2 cellular contexts compared by ENCODE assay signal in the genomic region with DNA sequence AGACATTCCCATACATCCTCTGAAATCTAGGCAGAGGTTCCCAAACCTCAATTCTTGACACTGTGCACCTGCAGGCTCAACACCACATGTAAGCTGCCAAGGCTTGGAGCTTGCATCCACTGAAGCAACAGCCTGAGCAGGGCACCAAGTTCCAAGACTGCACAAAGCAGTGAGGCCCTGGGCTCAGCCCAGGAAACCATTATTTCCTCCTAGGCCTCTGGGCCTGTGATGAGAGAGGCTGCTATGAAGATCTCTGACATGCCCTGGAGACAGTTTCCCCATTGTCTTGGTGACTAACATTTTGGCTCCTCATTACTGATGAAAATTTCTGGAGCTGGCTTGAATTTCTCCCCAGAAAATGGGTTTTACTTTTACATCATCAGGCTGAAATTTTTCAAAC.
TF ChIP-seq lines count a peak whose summit lies in the region.

No MANE protein-coding gene starts in this region.

TF ChIP-seq in HepG2, 621 proteins besides CTCF, POLR2A, EP300 and RAD21:
- TF ChIP-seq, protein P1, sequence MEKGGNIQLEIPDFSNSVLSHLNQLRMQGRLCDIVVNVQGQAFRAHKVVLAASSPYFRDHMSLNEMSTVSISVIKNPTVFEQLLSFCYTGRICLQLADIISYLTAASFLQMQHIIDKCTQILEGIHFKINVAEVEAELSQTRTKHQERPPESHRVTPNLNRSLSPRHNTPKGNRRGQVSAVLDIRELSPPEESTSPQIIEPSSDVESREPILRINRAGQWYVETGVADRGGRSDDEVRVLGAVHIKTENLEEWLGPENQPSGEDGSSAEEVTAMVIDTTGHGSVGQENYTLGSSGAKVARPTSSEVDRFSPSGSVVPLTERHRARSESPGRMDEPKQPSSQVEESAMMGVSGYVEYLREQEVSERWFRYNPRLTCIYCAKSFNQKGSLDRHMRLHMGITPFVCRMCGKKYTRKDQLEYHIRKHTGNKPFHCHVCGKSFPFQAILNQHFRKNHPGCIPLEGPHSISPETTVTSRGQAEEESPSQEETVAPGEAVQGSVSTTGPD (CRISPR knock-in tag; IDR thresholded peaks at IDR 0.05), result no peak
- no peak for TF ChIP-seq NPAS2 (CRISPR knock-in tag; IDR thresholded peaks at IDR 0.05; ENCODE audit: borderline replicate concordance)
- peak; percentile 12 for TF ChIP-seq ZFP36 (IDR thresholded peaks at IDR 0.05; ENCODE audit: borderline replicate concordance, low read depth, low read length, partially characterized antibody)
- no peak for TF ChIP-seq STAT5B (CRISPR knock-in tag; IDR thresholded peaks at IDR 0.05)
- TF ChIP-seq, protein P2, sequence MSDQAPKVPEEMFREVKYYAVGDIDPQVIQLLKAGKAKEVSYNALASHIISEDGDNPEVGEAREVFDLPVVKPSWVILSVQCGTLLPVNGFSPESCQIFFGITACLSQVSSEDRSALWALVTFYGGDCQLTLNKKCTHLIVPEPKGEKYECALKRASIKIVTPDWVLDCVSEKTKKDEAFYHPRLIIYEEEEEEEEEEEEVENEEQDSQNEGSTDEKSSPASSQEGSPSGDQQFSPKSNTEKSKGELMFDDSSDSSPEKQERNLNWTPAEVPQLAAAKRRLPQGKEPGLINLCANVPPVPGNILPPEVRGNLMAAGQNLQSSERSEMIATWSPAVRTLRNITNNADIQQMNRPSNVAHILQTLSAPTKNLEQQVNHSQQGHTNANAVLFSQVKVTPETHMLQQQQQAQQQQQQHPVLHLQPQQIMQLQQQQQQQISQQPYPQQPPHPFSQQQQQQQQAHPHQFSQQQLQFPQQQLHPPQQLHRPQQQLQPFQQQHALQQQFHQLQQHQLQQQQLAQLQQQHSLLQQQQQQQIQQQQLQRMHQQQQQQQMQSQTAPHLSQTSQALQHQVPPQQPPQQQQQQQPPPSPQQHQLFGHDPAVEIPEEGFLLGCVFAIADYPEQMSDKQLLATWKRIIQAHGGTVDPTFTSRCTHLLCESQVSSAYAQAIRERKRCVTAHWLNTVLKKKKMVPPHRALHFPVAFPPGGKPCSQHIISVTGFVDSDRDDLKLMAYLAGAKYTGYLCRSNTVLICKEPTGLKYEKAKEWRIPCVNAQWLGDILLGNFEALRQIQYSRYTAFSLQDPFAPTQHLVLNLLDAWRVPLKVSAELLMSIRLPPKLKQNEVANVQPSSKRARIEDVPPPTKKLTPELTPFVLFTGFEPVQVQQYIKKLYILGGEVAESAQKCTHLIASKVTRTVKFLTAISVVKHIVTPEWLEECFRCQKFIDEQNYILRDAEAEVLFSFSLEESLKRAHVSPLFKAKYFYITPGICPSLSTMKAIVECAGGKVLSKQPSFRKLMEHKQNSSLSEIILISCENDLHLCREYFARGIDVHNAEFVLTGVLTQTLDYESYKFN (CRISPR knock-in tag; conservative IDR thresholded peaks at IDR 0.05), result no peak

TF ChIP-seq in K562, 482 proteins besides CTCF, POLR2A, EP300 and RAD21 (continues in another document):
- TF ChIP-seq, protein P3, sequence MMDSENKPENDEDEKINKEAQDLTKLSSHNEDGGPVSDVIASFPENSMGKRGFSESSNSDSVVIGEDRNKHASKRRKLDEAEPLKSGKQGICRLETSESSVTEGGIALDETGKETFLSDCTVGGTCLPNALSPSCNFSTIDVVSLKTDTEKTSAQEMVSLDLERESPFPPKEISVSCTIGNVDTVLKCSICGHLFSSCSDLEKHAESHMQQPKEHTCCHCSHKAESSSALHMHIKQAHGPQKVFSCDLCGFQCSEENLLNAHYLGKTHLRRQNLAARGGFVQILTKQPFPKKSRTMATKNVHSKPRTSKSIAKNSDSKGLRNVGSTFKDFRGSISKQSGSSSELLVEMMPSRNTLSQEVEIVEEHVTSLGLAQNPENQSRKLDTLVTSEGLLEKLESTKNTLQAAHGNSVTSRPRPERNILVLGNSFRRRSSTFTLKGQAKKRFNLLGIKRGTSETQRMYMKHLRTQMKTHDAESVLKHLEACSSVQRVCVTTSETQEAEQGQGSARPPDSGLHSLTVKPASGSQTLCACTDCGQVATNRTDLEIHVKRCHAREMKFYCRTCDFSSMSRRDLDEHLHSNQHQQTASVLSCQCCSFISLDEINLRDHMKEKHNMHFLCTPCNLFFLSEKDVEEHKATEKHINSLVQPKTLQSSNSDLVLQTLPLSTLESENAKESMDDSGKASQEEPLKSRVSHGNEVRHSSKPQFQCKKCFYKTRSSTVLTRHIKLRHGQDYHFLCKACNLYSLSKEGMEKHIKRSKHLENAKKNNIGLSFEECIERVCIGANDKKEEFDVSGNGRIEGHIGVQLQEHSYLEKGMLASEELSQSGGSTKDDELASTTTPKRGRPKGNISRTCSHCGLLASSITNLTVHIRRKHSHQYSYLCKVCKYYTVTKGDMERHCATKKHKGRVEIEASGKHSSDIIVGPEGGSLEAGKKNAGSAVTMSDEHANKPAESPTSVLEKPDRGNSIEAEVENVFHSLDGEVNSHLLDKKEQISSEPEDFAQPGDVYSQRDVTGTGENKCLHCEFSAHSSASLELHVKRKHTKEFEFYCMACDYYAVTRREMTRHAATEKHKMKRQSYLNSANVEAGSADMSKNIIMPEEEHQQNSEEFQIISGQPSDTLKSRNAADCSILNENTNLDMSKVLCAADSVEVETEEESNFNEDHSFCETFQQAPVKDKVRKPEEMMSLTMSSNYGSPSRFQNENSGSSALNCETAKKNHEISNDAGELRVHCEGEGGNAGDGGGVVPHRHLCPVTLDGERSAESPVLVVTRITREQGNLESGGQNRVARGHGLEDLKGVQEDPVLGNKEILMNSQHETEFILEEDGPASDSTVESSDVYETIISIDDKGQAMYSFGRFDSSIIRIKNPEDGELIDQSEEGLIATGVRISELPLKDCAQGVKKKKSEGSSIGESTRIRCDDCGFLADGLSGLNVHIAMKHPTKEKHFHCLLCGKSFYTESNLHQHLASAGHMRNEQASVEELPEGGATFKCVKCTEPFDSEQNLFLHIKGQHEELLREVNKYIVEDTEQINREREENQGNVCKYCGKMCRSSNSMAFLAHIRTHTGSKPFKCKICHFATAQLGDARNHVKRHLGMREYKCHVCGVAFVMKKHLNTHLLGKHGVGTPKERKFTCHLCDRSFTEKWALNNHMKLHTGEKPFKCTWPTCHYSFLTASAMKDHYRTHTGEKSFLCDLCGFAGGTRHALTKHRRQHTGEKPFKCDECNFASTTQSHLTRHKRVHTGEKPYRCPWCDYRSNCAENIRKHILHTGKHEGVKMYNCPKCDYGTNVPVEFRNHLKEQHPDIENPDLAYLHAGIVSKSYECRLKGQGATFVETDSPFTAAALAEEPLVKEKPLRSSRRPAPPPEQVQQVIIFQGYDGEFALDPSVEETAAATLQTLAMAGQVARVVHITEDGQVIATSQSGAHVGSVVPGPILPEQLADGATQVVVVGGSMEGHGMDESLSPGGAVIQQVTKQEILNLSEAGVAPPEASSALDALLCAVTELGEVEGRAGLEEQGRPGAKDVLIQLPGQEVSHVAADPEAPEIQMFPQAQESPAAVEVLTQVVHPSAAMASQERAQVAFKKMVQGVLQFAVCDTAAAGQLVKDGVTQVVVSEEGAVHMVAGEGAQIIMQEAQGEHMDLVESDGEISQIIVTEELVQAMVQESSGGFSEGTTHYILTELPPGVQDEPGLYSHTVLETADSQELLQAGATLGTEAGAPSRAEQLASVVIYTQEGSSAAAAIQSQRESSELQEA (IDR thresholded peaks at IDR 0.05; ENCODE audit: low read depth), result no peak
- TF ChIP-seq NCOR1 (IDR thresholded peaks at IDR 0.05) (no peak), ZFP36 (IDR thresholded peaks at IDR 0.05; ENCODE audit: low read depth, low read length, partially characterized antibody) (peak; percentile 89), CHD1 (IDR thresholded peaks at IDR 0.05; ENCODE audit: low read length) (no peak), PCBP2 (IDR thresholded peaks at IDR 0.05; ENCODE audit: low read depth, low read length, poor library complexity, severe bottlenecking) (no peak), MTA1 (IDR thresholded peaks at IDR 0.05; ENCODE audit: borderline replicate concordance) (no peak), ZNF174 (CRISPR knock-in tag; IDR thresholded peaks at IDR 0.05) (no peak), HDAC3 (IDR thresholded peaks at IDR 0.05; ENCODE audit: borderline replicate concordance, partially characterized antibody) (no peak), CHD2 (IDR thresholded peaks at IDR 0.05; ENCODE audit: low read depth, low read length) (no peak), HIVEP1 (CRISPR knock-in tag; IDR thresholded peaks at IDR 0.05) (no peak), NONO (IDR thresholded peaks at IDR 0.05; ENCODE audit: low read depth in 2 of 2, low read length in 1 of 2) (no peak), ZNF77 (CRISPR knock-in tag; IDR thresholded peaks at IDR 0.05) (no peak), CBX5 (IDR thresholded peaks at IDR 0.05; ENCODE audit: borderline replicate concordance, low read depth) (peak; percentile 33; the same call in 1 of the 2 replicates)
- TF ChIP-seq, protein P4, sequence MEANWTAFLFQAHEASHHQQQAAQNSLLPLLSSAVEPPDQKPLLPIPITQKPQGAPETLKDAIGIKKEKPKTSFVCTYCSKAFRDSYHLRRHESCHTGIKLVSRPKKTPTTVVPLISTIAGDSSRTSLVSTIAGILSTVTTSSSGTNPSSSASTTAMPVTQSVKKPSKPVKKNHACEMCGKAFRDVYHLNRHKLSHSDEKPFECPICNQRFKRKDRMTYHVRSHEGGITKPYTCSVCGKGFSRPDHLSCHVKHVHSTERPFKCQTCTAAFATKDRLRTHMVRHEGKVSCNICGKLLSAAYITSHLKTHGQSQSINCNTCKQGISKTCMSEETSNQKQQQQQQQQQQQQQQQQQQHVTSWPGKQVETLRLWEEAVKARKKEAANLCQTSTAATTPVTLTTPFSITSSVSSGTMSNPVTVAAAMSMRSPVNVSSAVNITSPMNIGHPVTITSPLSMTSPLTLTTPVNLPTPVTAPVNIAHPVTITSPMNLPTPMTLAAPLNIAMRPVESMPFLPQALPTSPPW (CRISPR knock-in tag; IDR thresholded peaks at IDR 0.05), result no peak
- TF ChIP-seq, protein P5, sequence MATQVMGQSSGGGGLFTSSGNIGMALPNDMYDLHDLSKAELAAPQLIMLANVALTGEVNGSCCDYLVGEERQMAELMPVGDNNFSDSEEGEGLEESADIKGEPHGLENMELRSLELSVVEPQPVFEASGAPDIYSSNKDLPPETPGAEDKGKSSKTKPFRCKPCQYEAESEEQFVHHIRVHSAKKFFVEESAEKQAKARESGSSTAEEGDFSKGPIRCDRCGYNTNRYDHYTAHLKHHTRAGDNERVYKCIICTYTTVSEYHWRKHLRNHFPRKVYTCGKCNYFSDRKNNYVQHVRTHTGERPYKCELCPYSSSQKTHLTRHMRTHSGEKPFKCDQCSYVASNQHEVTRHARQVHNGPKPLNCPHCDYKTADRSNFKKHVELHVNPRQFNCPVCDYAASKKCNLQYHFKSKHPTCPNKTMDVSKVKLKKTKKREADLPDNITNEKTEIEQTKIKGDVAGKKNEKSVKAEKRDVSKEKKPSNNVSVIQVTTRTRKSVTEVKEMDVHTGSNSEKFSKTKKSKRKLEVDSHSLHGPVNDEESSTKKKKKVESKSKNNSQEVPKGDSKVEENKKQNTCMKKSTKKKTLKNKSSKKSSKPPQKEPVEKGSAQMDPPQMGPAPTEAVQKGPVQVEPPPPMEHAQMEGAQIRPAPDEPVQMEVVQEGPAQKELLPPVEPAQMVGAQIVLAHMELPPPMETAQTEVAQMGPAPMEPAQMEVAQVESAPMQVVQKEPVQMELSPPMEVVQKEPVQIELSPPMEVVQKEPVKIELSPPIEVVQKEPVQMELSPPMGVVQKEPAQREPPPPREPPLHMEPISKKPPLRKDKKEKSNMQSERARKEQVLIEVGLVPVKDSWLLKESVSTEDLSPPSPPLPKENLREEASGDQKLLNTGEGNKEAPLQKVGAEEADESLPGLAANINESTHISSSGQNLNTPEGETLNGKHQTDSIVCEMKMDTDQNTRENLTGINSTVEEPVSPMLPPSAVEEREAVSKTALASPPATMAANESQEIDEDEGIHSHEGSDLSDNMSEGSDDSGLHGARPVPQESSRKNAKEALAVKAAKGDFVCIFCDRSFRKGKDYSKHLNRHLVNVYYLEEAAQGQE (CRISPR knock-in tag; IDR thresholded peaks at IDR 0.05; ENCODE audit: low read depth), result no peak
- TF ChIP-seq, protein P6, sequence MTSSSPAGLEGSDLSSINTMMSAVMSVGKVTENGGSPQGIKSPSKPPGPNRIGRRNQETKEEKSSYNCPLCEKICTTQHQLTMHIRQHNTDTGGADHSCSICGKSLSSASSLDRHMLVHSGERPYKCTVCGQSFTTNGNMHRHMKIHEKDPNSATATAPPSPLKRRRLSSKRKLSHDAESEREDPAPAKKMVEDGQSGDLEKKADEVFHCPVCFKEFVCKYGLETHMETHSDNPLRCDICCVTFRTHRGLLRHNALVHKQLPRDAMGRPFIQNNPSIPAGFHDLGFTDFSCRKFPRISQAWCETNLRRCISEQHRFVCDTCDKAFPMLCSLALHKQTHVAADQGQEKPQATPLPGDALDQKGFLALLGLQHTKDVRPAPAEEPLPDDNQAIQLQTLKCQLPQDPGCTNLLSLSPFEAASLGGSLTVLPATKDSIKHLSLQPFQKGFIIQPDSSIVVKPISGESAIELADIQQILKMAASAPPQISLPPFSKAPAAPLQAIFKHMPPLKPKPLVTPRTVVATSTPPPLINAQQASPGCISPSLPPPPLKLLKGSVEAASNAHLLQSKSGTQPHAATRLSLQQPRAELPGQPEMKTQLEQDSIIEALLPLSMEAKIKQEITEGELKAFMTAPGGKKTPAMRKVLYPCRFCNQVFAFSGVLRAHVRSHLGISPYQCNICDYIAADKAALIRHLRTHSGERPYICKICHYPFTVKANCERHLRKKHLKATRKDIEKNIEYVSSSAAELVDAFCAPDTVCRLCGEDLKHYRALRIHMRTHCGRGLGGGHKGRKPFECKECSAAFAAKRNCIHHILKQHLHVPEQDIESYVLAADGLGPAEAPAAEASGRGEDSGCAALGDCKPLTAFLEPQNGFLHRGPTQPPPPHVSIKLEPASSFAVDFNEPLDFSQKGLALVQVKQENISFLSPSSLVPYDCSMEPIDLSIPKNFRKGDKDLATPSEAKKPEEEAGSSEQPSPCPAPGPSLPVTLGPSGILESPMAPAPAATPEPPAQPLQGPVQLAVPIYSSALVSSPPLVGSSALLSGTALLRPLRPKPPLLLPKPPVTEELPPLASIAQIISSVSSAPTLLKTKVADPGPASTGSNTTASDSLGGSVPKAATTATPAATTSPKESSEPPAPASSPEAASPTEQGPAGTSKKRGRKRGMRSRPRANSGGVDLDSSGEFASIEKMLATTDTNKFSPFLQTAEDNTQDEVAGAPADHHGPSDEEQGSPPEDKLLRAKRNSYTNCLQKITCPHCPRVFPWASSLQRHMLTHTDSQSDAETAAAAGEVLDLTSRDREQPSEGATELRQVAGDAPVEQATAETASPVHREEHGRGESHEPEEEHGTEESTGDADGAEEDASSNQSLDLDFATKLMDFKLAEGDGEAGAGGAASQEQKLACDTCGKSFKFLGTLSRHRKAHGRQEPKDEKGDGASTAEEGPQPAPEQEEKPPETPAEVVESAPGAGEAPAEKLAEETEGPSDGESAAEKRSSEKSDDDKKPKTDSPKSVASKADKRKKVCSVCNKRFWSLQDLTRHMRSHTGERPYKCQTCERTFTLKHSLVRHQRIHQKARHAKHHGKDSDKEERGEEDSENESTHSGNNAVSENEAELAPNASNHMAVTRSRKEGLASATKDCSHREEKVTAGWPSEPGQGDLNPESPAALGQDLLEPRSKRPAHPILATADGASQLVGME (CRISPR knock-in tag; IDR thresholded peaks at IDR 0.05), result no peak
- TF ChIP-seq, protein P7, sequence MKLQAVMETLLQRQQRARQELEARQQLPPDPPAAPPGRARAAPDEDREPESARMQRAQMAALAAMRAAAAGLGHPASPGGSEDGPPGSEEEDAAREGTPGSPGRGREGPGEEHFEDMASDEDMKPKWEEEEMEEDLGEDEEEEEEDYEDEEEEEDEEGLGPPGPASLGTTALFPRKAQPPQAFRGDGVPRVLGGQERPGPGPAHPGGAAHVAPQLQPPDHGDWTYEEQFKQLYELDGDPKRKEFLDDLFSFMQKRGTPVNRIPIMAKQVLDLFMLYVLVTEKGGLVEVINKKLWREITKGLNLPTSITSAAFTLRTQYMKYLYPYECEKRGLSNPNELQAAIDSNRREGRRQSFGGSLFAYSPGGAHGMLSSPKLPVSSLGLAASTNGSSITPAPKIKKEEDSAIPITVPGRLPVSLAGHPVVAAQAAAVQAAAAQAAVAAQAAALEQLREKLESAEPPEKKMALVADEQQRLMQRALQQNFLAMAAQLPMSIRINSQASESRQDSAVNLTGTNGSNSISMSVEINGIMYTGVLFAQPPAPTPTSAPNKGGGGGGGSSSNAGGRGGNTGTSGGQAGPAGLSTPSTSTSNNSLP (IDR thresholded peaks at IDR 0.05; ENCODE audit: borderline replicate concordance, low read depth, low read length), result no peak
